In the genomic region with DNA sequence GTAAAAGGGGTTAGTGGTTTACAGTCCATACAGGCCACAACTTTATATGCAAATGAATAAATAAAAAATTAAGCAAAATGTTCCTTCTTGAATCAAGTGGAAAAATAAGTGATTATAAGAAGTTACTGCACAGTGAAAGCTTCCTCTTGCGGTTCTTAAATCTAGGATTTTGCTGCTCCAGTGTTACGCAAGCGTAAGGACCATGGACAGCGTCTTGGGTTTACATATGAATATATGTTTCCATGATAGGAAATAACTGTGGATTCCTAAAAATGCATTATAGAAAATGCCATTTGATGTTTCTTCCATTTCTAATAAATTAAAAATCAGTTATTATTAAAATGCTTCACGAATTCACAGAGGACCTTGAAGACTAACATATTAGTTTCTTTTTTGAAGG, we compare ENCODE assay signal across 2 cellular contexts.
TF ChIP-seq lines count a peak whose summit lies in the region.

No MANE protein-coding gene starts in this region.

TF ChIP-seq in HCT116, 20 proteins besides CTCF, POLR2A, EP300 and RAD21:
- TF ChIP-seq, protein P1, sequence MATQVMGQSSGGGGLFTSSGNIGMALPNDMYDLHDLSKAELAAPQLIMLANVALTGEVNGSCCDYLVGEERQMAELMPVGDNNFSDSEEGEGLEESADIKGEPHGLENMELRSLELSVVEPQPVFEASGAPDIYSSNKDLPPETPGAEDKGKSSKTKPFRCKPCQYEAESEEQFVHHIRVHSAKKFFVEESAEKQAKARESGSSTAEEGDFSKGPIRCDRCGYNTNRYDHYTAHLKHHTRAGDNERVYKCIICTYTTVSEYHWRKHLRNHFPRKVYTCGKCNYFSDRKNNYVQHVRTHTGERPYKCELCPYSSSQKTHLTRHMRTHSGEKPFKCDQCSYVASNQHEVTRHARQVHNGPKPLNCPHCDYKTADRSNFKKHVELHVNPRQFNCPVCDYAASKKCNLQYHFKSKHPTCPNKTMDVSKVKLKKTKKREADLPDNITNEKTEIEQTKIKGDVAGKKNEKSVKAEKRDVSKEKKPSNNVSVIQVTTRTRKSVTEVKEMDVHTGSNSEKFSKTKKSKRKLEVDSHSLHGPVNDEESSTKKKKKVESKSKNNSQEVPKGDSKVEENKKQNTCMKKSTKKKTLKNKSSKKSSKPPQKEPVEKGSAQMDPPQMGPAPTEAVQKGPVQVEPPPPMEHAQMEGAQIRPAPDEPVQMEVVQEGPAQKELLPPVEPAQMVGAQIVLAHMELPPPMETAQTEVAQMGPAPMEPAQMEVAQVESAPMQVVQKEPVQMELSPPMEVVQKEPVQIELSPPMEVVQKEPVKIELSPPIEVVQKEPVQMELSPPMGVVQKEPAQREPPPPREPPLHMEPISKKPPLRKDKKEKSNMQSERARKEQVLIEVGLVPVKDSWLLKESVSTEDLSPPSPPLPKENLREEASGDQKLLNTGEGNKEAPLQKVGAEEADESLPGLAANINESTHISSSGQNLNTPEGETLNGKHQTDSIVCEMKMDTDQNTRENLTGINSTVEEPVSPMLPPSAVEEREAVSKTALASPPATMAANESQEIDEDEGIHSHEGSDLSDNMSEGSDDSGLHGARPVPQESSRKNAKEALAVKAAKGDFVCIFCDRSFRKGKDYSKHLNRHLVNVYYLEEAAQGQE (IDR thresholded peaks at IDR 0.05; ENCODE audit: low read depth): peak; percentile 85
- TF ChIP-seq CEBPB (IDR thresholded peaks at IDR 0.05; ENCODE audit: low read depth) (peak; percentile 60; the same call in 1 of the 2 replicates), SRF (IDR thresholded peaks at IDR 0.05; ENCODE audit: low read depth) (no peak), SP1 (IDR thresholded peaks at IDR 0.05; ENCODE audit: low read depth) (no peak)

TF ChIP-seq in GM12878, 131 proteins besides CTCF, POLR2A, EP300 and RAD21:
- no peak for TF ChIP-seq SREBF2 (IDR thresholded peaks at IDR 0.05; ENCODE audit: low read length)
- TF ChIP-seq, protein P1 (IDR thresholded peaks at IDR 0.05; ENCODE audit: low read depth, low read length): peak; percentile 86
- TF ChIP-seq, protein P2, sequence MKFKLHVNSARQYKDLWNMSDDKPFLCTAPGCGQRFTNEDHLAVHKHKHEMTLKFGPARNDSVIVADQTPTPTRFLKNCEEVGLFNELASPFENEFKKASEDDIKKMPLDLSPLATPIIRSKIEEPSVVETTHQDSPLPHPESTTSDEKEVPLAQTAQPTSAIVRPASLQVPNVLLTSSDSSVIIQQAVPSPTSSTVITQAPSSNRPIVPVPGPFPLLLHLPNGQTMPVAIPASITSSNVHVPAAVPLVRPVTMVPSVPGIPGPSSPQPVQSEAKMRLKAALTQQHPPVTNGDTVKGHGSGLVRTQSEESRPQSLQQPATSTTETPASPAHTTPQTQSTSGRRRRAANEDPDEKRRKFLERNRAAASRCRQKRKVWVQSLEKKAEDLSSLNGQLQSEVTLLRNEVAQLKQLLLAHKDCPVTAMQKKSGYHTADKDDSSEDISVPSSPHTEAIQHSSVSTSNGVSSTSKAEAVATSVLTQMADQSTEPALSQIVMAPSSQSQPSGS (IDR thresholded peaks at IDR 0.05; ENCODE audit: low read length): no peak
